ENCODE assay signal across 8 cellular contexts in the genomic region with DNA sequence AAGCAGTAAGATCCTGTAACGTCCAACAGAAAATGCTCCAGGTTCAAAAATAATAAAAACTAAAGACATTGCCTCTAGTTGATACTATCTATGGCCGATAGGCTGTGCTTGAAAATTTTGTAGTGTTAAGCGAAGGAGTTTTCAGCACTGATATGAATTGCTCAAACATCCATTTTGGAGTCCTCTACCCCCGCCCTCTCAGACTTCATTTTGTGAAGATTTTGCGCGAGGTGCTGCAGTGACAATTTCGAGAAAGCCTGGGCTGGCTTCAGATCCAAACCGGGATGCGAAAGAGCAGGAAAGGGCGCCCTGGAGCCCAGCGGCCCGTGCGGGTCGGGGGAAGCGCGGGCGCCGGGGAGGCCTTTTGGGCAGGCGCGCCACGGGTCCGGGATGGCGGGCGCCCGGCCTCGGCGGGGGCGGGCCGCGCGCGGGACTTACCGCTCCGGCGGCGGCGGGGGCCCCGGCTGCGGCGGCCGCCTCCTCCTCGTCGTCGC. TPM values are rescaled to one million over a fixed set of nuclear protein-coding genes. Genes with fewer than 3 reads are reported as not detected.
DNase-seq lines count a peak whose midpoint lies in the region; ATAC-seq and TF ChIP-seq lines count a peak whose summit lies in the region.

No MANE protein-coding gene starts in this region.

- H3K27me3 ChIP-seq in OCI-LY3 (ENCODE audit: low read depth, low read length) (no peaks in the 10 kb centered on the region), iPS-15b (ENCODE audit: control insufficient read depth, insufficient read depth, low read length) (no peaks in the 10 kb centered on the region), skeletal muscle tissue (ENCODE audit: control insufficient read depth in 3 of 3, insufficient read depth in 3 of 3, low read length in 3 of 3) (no peaks in the 10 kb centered on the region)

- H3K36me3 ChIP-seq in OCI-LY3 (replicated peaks; ENCODE audit: low read depth, low read length) (peaks cover 28% of the 10 kb centered on the region), iPS-15b (ENCODE audit: control insufficient read depth, insufficient read depth, low read length) (no peaks in the 10 kb centered on the region), skeletal muscle tissue (ENCODE audit: control insufficient read depth in 3 of 3, insufficient read depth in 3 of 3, low read length in 3 of 3) (no peaks in the 10 kb centered on the region)

- H3K4me3 ChIP-seq in OCI-LY3 (ENCODE audit: low read length) (peak overlapping the region; percentile 91), iPS-15b (ENCODE audit: low read depth, low read length) (peak overlapping the region; percentile 83), skeletal muscle tissue (ENCODE audit: low read length in 3 of 3) (peak overlapping the region; percentile 73 to 81 (median 74))

- DNase-seq in EH (ENCODE audit: low read depth) (peak; percentile 77), amniotic epithelial cell (ENCODE audit: low read depth) (peak; percentile 79)

- peak; percentile 35; the same call in 1 of the 2 replicates for TF ChIP-seq CTCF in OCI-LY3 (IDR thresholded peaks at IDR 0.05; ENCODE audit: low read depth, low read length)

- 0 out of 2 replicates have a peak overlapping the region, but pooled peaks have one; percentile 37 for H2AFZ ChIP-seq in OCI-LY3 (ENCODE audit: low read depth, low read length)

- ATAC-seq in GM19455 (IDR thresholded peaks at IDR 0.05; ENCODE audit: unreplicated experiment) (peak; percentile 25), HG03521 (IDR thresholded peaks at IDR 0.05; ENCODE audit: unreplicated experiment) (peak; percentile 22), HG03457 (IDR thresholded peaks at IDR 0.05; ENCODE audit: unreplicated experiment) (no peak)

- H4K20me1 ChIP-seq in OCI-LY3 (ENCODE audit: insufficient read depth, low read length): peaks cover 41% of the 10 kb centered on the region

- H3K27ac ChIP-seq in OCI-LY3 (ENCODE audit: low read length): peak overlapping the region; percentile 91
- H3K27ac ChIP-seq in skeletal muscle tissue (ENCODE audit: low read depth, low read length): peak overlapping the region; percentile 99

- H3K9ac ChIP-seq in OCI-LY3 (ENCODE audit: low read length): peak overlapping the region; percentile 99
- H3K9ac ChIP-seq in iPS-15b (ENCODE audit: low read depth, low read length): peak overlapping the region; percentile 67
- peak overlapping the region; percentile 69 to 84 (median 73) for H3K9ac ChIP-seq in skeletal muscle tissue (ENCODE audit: low read depth in 1 of 3, low read length in 3 of 3)

- H3K79me2 ChIP-seq in OCI-LY3 (ENCODE audit: low read length): peaks cover 69% of the 10 kb centered on the region

- H3K4me2 ChIP-seq in OCI-LY3 (ENCODE audit: low read length): peak overlapping the region; percentile 75

- H3K9me3 ChIP-seq in OCI-LY3 (ENCODE audit: insufficient read depth, low read length) (no peaks in the 10 kb centered on the region), iPS-15b (ENCODE audit: control insufficient read depth, insufficient read depth, low read length) (no peaks in the 10 kb centered on the region), skeletal muscle tissue (ENCODE audit: control insufficient read depth in 3 of 3, low read length in 3 of 3) (no peaks in the 10 kb centered on the region)

- H3K4me1 ChIP-seq in OCI-LY3 (ENCODE audit: low read length) (peaks cover 26% of the 10 kb centered on the region), iPS-15b (ENCODE audit: control insufficient read depth, insufficient read depth, low read length) (no peaks in the 10 kb centered on the region), skeletal muscle tissue (ENCODE audit: control insufficient read depth in 3 of 3, insufficient read depth in 3 of 3, low read length in 3 of 3) (peaks cover 6 to 29% (median 20%) of the 10 kb centered on the region in 3 donors)

RNA-seq across cellular contexts. Expression of gene SP3, which starts 1.8 kb away (rescaled TPM):
- 90.3 TPM for total RNA-seq in skeletal muscle tissue
